In genomic region chrX:68830486-68831404, GRCh38 we compare ENCODE assay signal across 8 cellular contexts. TPM values are rescaled to one million over a fixed set of nuclear protein-coding genes. Genes with fewer than 3 reads are reported as not detected.
A peak's percentile ranks its signal among the peaks of the same experiment; 100 is the strongest.
DNase-seq lines count a peak whose midpoint lies in the region; ATAC-seq and TF ChIP-seq lines count a peak whose summit lies in the region.

No MANE protein-coding gene starts in this region.

- H3K4me3 Mint-ChIP-seq in effector memory CD8-positive, alpha-beta T cell: peak overlapping the region; percentile 92 to 93
- H3K4me3 Mint-ChIP-seq in natural killer cell: peak overlapping the region; percentile 90

- DNase-seq in AG04450 (ENCODE audit: low read depth, low spot score): no peak
- peak; percentile 51 for DNase-seq in NCI-H69 (lab: John Stamatoyannopoulos, UW)
- no peak for DNase-seq in effector memory CD8-positive, alpha-beta T cell
- no peak for DNase-seq in natural killer cell
- DNase-seq in omental fat pad (ENCODE audit: low spot score): no peak
- DNase-seq in HK-2 (ENCODE audit: unreplicated experiment): no peak
- DNase-seq in NCI-H1105 treated with DMSO at 0.1 percent for 48 hours (lab: John Stamatoyannopoulos, UW): no peak

- H3K4me1 Mint-ChIP-seq in effector memory CD8-positive, alpha-beta T cell (ENCODE audit: low read depth in 2 of 2): peaks cover 13 to 15% of the 10 kb centered on the region in 2 donors
- H3K4me1 Mint-ChIP-seq in natural killer cell: peaks cover 5 to 34% of the 10 kb centered on the region in 2 donors

- peak overlapping the region; percentile 73 for H3K4me3 ChIP-seq in AG04450 (ENCODE audit: low read depth, low read length)

- TF ChIP-seq CTCF in AG04450 (IDR thresholded peaks at IDR 0.05; ENCODE audit: low read depth, low read length): no peak
- TF ChIP-seq CTCF in natural killer cell (IDR thresholded peaks at IDR 0.05): no peak
- TF ChIP-seq CTCF in omental fat pad (IDR thresholded peaks at IDR 0.05): no peak

- H3K9me3 Mint-ChIP-seq in effector memory CD8-positive, alpha-beta T cell: no peaks in the 10 kb centered on the region
- no peaks in the 10 kb centered on the region for H3K9me3 Mint-ChIP-seq in natural killer cell

- intact Hi-C loops in natural killer cell (cut with micrococcal nuclease): no loop called here

- H3K27ac Mint-ChIP-seq in effector memory CD8-positive, alpha-beta T cell: no peak overlapping the region
- H3K27ac Mint-ChIP-seq in natural killer cell: no peak overlapping the region

- ATAC-seq in effector memory CD8-positive, alpha-beta T cell (replicated peaks): no peak
- no peak for ATAC-seq in natural killer cell
- ATAC-seq in omental fat pad (ENCODE audit: low FRiP score): no peak
- ATAC-seq in GM21390 (IDR thresholded peaks at IDR 0.05; ENCODE audit: unreplicated experiment): no peak

- CTCF ChIA-PET in AG04450 (lab: Charles Lee): interaction anchor here (0.6 to 8.1 kb wide), 4 partner anchors 303 to 459 kb away, joined by 3 to 188 read pairs (median 4); no protein-coding TSS in a partner anchor

- POLR2A ChIA-PET in AG04450 (lab: Yijun Ruan, JAX): interaction anchor here (0.6 kb wide), 1 partner anchor 279 kb away, joined by 3 read pairs; no protein-coding TSS in a partner anchor

- H3K27me3 Mint-ChIP-seq in effector memory CD8-positive, alpha-beta T cell: no peaks in the 10 kb centered on the region
- H3K27me3 Mint-ChIP-seq in natural killer cell (ENCODE audit: low read depth in 2 of 2): peaks cover 0 to 3% of the 10 kb centered on the region in 2 donors

- H3K27me3 ChIP-seq in AG04450 (ENCODE audit: control insufficient read depth, insufficient read depth, low read length): peaks cover 3% of the 10 kb centered on the region

- peaks cover 5% of the 10 kb centered on the region for H3K36me3 Mint-ChIP-seq in effector memory CD8-positive, alpha-beta T cell (ENCODE audit: insufficient read depth)
- H3K36me3 Mint-ChIP-seq in natural killer cell: no peaks in the 10 kb centered on the region

- H3K27ac ChIP-seq in AG04450 (ENCODE audit: low read depth, low read length): no peak overlapping the region

- H3K9me3 ChIP-seq in AG04450 (ENCODE audit: control insufficient read depth, insufficient read depth, low read length): no peaks in the 10 kb centered on the region; the same call in 1 of the 2 replicates

RNA-seq across cellular contexts. Expression of gene EFNB1, which starts 1.9 kb away (rescaled TPM):
- 19.1 and 22.8 TPM in 2 replicates for polyA plus RNA-seq in AG04450 (2011; rRNA removed)
- 17.9 and 20.5 TPM in 2 replicates for polyA minus RNA-seq in AG04450 (2011; rRNA and poly(A)+ RNA removed)
- total RNA-seq in natural killer cell (1 to 10 TPM; 3.2 to 4.7 (median 3.3) TPM), omental fat pad (100 to 1,000 TPM in 1 of 4 donors, 10 to 100 TPM in 3; 46.4 to 108 (median 78.5) TPM)

Comparison
In these comparisons a context has a peak if more than half of its experiments do, and no peak if none do; other contexts are left out.
1. RNA of gene EFNB1, which starts 1.9 kb away (total RNA-seq): 46.4 to 108 TPM in omental fat pad; 3.2 to 4.7 TPM in natural killer cell; every median in the first group is over 4 times any median in the second.